Comparison of ENCODE assay signal across 8 cellular contexts in genomic region chr7:66588856-66589255, GRCh38. TPM values are rescaled to one million over a fixed set of nuclear protein-coding genes. Genes with fewer than 3 reads are reported as not detected.
A peak's percentile ranks its signal among the peaks of the same experiment; 100 is the strongest.
DNase-seq lines count a peak whose midpoint lies in the region; ATAC-seq and TF ChIP-seq lines count a peak whose summit lies in the region.
"Not testable (repeated sequence)": the region's sequence is repeated elsewhere in the genome, so short reads cannot be mapped to it uniquely, and the experiment has no call there.

No MANE protein-coding gene starts in this region.

- H3K4ac ChIP-seq in H9 (ENCODE audit: low read depth, low read length) = not testable (repeated sequence)

- H3K27me3 Mint-ChIP-seq in H9 (ENCODE audit: low read depth); activated T-helper 17 cell treated with anti-CD3 and anti-CD28 coated beads, Interleukin-2, amount 50 U/mL, for 72 hours; endodermal cell (ENCODE audit: insufficient read depth); naive B cell: not testable (repeated sequence)

- H2AFZ ChIP-seq in H9 (ENCODE audit: low read length); SU-DHL-6 (ENCODE audit: low read depth, low read length, severe bottlenecking): not testable (repeated sequence)

- ATAC-seq in activated T-helper 17 cell treated with anti-CD3 and anti-CD28 coated beads, Interleukin-2, amount 50 U/mL, for 72 hours (replicated peaks); naive B cell (ENCODE audit: low read depth in 2 of 2): not testable (repeated sequence)

- not testable (repeated sequence) for H2BK12ac ChIP-seq in H9 (ENCODE audit: insufficient read length, low read depth, low read length)

- H3K27ac ChIP-seq in H9 (ENCODE audit: insufficient read length, low read depth, low read length); SU-DHL-6 (ENCODE audit: low read depth, low read length); endodermal cell (ENCODE audit: low read depth, low read length): not testable (repeated sequence)
- peak overlapping the region in 3 of 4 donors; percentile 93 to 99 (median 94) for H3K27ac ChIP-seq in sigmoid colon

- H3K36me3 Mint-ChIP-seq in H9 (ENCODE audit: insufficient read depth in 1 of 3, low read depth in 3 of 3) = peaks cover 12 to 22% (median 15%) of the 10 kb centered on the region in 3 experiments
- H3K36me3 Mint-ChIP-seq in activated T-helper 17 cell treated with anti-CD3 and anti-CD28 coated beads, Interleukin-2, amount 50 U/mL, for 72 hours (ENCODE audit: low read depth) = peaks cover 70% of the 10 kb centered on the region
- peaks cover 34% of the 10 kb centered on the region for H3K36me3 Mint-ChIP-seq in endodermal cell (ENCODE audit: low read depth)
- H3K36me3 Mint-ChIP-seq in naive B cell = not testable (repeated sequence)

- DNase-seq in BJ (ENCODE audit: low read depth) = peak; percentile 6
- DNase-seq in H9, endodermal cell, naive B cell, sigmoid colon: not testable (repeated sequence)
- DNase-seq in NCI-H345 (lab: John Stamatoyannopoulos, UW) = peak; percentile 15

- not testable (repeated sequence) for H2BK20ac ChIP-seq in H9 (ENCODE audit: low read depth, low read length, poor library complexity, severe bottlenecking)

- H3K27ac Mint-ChIP-seq in H9 (peak overlapping the region in 2 of 3 experiments; percentile 7 to 12; a peak in 1 of 7 replicates), endodermal cell (peak overlapping the region; percentile 49), naive B cell (peak overlapping the region in 4 of 6 donors; percentile 6 to 99 (median 57))
- H3K27ac Mint-ChIP-seq in activated T-helper 17 cell treated with anti-CD3 and anti-CD28 coated beads, Interleukin-2, amount 50 U/mL, for 72 hours = peak overlapping the region; percentile 34

- not testable (repeated sequence) for H3T11ph ChIP-seq in H9 (ENCODE audit: low read length)

- not testable (repeated sequence) for H3K23me2 ChIP-seq in H9 (ENCODE audit: insufficient read length, low read depth, low read length, poor library complexity, severe bottlenecking)

- not testable (repeated sequence) for H2BK15ac ChIP-seq in H9 (ENCODE audit: low read depth, low read length)

- intact Hi-C loops in sigmoid colon (cut with DNase I) = not testable (repeated sequence)

- not testable (repeated sequence) for H2BK120ac ChIP-seq in H9 (ENCODE audit: low read depth, low read length, poor library complexity, severe bottlenecking)

- peaks cover 40% of the 10 kb centered on the region; the same call in 1 of the 2 replicates for H3K79me2 ChIP-seq in H9 (ENCODE audit: insufficient read depth, low read length)
- H3K79me2 ChIP-seq in SU-DHL-6 (ENCODE audit: insufficient read depth, low read length) = peaks cover 90% of the 10 kb centered on the region

- TF ChIP-seq POLR2A in sigmoid colon (IDR thresholded peaks at IDR 0.05) = not testable (repeated sequence)

- not testable (repeated sequence) for H3K36me3 ChIP-seq in BJ (ENCODE audit: control insufficient read depth, insufficient read depth, low read length); SU-DHL-6 (ENCODE audit: low read length); sigmoid colon
- peaks cover 28% of the 10 kb centered on the region for H3K36me3 ChIP-seq in endodermal cell (ENCODE audit: control insufficient read depth, insufficient read depth, low read length)

- not testable (repeated sequence) for H3F3A ChIP-seq in SU-DHL-6 (ENCODE audit: insufficient read depth)

- not testable (repeated sequence) for H3K56ac ChIP-seq in H9 (ENCODE audit: insufficient read length, low read depth, low read length)

- CTCF ChIA-PET in BJ (lab: Yijun Ruan, JAX) = not testable (repeated sequence)

- not testable (repeated sequence) for H4K8ac ChIP-seq in H9 (replicated peaks; ENCODE audit: insufficient read length, low read depth, low read length)

- not testable (repeated sequence) for H3K9me3 Mint-ChIP-seq in H9; activated T-helper 17 cell treated with anti-CD3 and anti-CD28 coated beads, Interleukin-2, amount 50 U/mL, for 72 hours; naive B cell
- H3K9me3 Mint-ChIP-seq in endodermal cell = peaks cover 14% of the 10 kb centered on the region

- H4K5ac ChIP-seq in H9 (ENCODE audit: insufficient read length, low read depth, low read length) = not testable (repeated sequence)

- not testable (repeated sequence) for H2AK5ac ChIP-seq in H9 (ENCODE audit: insufficient read length, low read length)

- not testable (repeated sequence) for H4K91ac ChIP-seq in H9 (ENCODE audit: insufficient read length, low read depth, low read length)

- not testable (repeated sequence) for H3K4me2 ChIP-seq in H9 (ENCODE audit: insufficient read depth, insufficient read length, low read length)
- peak overlapping the region; percentile 1 for H3K4me2 ChIP-seq in SU-DHL-6 (ENCODE audit: low read depth, low read length, poor library complexity, severe bottlenecking)

- not testable (repeated sequence) for H3K18ac ChIP-seq in H9 (ENCODE audit: insufficient read length, low read depth, low read length)

- not testable (repeated sequence) for H3K27me3 ChIP-seq in BJ (ENCODE audit: control insufficient read depth, insufficient read depth, low read length); H9 (ENCODE audit: insufficient read depth, low read length); SU-DHL-6 (ENCODE audit: low read length); endodermal cell (ENCODE audit: control insufficient read depth, insufficient read depth, low read length, poor library complexity, severe bottlenecking); sigmoid colon

- peaks cover 19 to 23% of the 10 kb centered on the region in 2 experiments for H3K4me1 Mint-ChIP-seq in H9
- peaks cover 30% of the 10 kb centered on the region for H3K4me1 Mint-ChIP-seq in activated T-helper 17 cell treated with anti-CD3 and anti-CD28 coated beads, Interleukin-2, amount 50 U/mL, for 72 hours
- peaks cover 17% of the 10 kb centered on the region for H3K4me1 Mint-ChIP-seq in endodermal cell
- H3K4me1 Mint-ChIP-seq in naive B cell = peaks cover 37 to 59% (median 51%) of the 10 kb centered on the region in 3 donors

- not testable (repeated sequence) for H3K4me3 ChIP-seq in BJ (ENCODE audit: low read depth, low read length); SU-DHL-6 (ENCODE audit: insufficient read depth, low read length, poor library complexity, severe bottlenecking); endodermal cell (ENCODE audit: low read length); sigmoid colon

- not testable (repeated sequence) for H3K4me3 Mint-ChIP-seq in H9, endodermal cell
- H3K4me3 Mint-ChIP-seq in activated T-helper 17 cell treated with anti-CD3 and anti-CD28 coated beads, Interleukin-2, amount 50 U/mL, for 72 hours = peak overlapping the region; percentile 89
- H3K4me3 Mint-ChIP-seq in naive B cell = peak overlapping the region in 3 of 8 donors; percentile 10 to 99 (median 11)

- H3K4me1 ChIP-seq in H9 (ENCODE audit: insufficient read depth, low read length); endodermal cell (ENCODE audit: control insufficient read depth, insufficient read depth, low read length): not testable (repeated sequence)
- peaks cover 0 to 60% (median 43%) of the 10 kb centered on the region in 4 donors for H3K4me1 ChIP-seq in sigmoid colon

- not testable (repeated sequence) for TF ChIP-seq EP300 in sigmoid colon (IDR thresholded peaks at IDR 0.05)

- H2BK5ac ChIP-seq in H9 (ENCODE audit: insufficient read length, low read length) = not testable (repeated sequence)

- H3K14ac ChIP-seq in H9 (ENCODE audit: insufficient read depth, low read length) = not testable (repeated sequence)

- H3K9me2 ChIP-seq in SU-DHL-6 (replicated peaks; ENCODE audit: insufficient read depth, low read length) = not testable (repeated sequence)

- TF ChIP-seq CTCF in BJ (IDR thresholded peaks at IDR 0.05; ENCODE audit: insufficient read depth, low read depth, low read length); H9 (conservative IDR thresholded peaks at IDR 0.05); SU-DHL-6 (IDR thresholded peaks at IDR 0.05; ENCODE audit: insufficient read depth, low read length, poor library complexity, severe bottlenecking); endodermal cell (conservative IDR thresholded peaks at IDR 0.05); sigmoid colon (IDR thresholded peaks at IDR 0.05): not testable (repeated sequence)

- H3K79me1 ChIP-seq in H9 (ENCODE audit: insufficient read depth, low read depth, low read length, poor library complexity, severe bottlenecking) = not testable (repeated sequence)

- not testable (repeated sequence) for H4K20me1 ChIP-seq in H9 (ENCODE audit: control insufficient read depth, insufficient read depth, insufficient read length); SU-DHL-6 (ENCODE audit: low read depth, low read length)

- POLR2A ChIA-PET in BJ (lab: Charles Lee) = not testable (repeated sequence)

- H3K9me3 ChIP-seq in H9 (ENCODE audit: control insufficient read depth, low read depth, low read length); SU-DHL-6 (ENCODE audit: insufficient read depth, low read length); sigmoid colon: not testable (repeated sequence)
- H3K9me3 ChIP-seq in endodermal cell (ENCODE audit: control insufficient read depth, low read length) = peaks cover 10% of the 10 kb centered on the region

- no CpG with 5 or more reads among the region's 1 CpG for WGBS in H9 (ENCODE audit: extremely low coverage, insufficient read length, low lambda C conversion rate)
- 92 to 100% methylated on average over 1 of the region's 1 CpG for WGBS in endodermal cell (ENCODE audit: insufficient coverage in 1 of 2, insufficient read length in 1 of 2), 2 experiments
- 9 to 25% methylated on average over 1 of the region's 1 CpG for WGBS in sigmoid colon, 2 donors

- H3K9ac ChIP-seq in H9 (ENCODE audit: extremely low read depth, insufficient read length, low read length); SU-DHL-6 (ENCODE audit: low read length); endodermal cell (ENCODE audit: extremely low read depth, low read length, poor library complexity, severe bottlenecking): not testable (repeated sequence)

- not testable (repeated sequence) for H3K23ac ChIP-seq in H9 (ENCODE audit: insufficient read length, low read depth, low read length)

RNA-seq across cellular contexts. Expression of gene KCTD7, which starts 39.8 kb away (rescaled TPM):
- 13.5 and 21.0 TPM in 2 replicates for polyA plus RNA-seq in BJ (2011; rRNA removed)
- polyA minus RNA-seq in BJ (2011; rRNA and poly(A)+ RNA removed) = 11.0 and 14.1 TPM in 2 replicates
- total RNA-seq in H9 (2021) = 8.9 and 10.0 TPM in 2 replicates
- 10 to 100 TPM; 14.7 to 15.5 TPM for total RNA-seq in activated T-helper 17 cell treated with anti-CD3 and anti-CD28 coated beads, Interleukin-2, amount 50 U/mL, for 72 hours
- 10 to 100 TPM; 13.1 to 15.6 TPM for total RNA-seq in endodermal cell
- polyA plus RNA-seq in endodermal cell (2013, experiment 1 of 2) = 17.6 TPM
- polyA plus RNA-seq in endodermal cell (2013, experiment 2 of 2) = 16.2 TPM
- 1 to 10 TPM; 6.5 to 9.7 (median 8.8) TPM for polyA plus RNA-seq in naive B cell (ENCODE audit: low read depth in 6 of 6)
- total RNA-seq in sigmoid colon = 10 to 100 TPM; 15.3 to 23.3 (median 19.6) TPM
- polyA plus RNA-seq in sigmoid colon = 1 to 10 TPM; 3.2 to 7.3 (median 3.6) TPM
